Comparison of ENCODE assay signal across 8 cellular contexts in the genomic region with DNA sequence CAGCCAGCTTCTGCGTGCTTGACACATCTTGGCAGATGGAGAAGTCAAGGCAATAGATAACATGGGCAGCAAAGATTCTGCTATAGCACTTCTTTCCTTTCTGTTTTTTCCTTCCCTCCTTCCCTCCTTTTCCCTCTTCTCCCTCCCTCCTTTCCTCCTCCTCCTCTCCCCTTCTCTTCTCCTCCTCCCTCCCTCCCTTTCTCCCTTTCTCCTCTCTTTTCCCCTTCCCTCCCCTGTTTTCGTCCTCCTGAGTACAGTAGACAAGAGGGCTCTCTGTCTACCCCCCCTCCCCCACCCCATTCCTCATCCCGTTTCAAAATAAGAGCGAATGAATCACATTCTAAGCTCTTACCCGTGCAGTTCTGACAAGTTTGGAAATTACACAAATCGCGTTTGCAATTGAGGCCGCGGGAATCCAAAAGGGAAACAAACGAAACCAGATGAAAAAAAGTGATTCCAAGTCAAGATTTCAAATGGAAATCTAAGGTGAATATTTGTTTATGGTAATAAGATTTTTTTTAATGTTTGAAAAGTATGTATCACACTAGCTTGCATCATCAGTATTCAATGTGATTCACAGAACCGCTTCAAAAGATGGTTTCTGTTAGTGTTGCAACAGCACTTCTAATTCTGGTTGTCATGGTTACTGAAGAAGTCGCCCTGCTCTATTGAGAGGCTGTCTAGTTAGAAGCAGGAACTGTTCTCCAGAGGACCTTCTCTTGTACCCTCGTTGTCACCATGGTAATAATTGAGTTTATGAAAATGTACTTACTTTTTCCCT. TPM values are rescaled to one million over a fixed set of nuclear protein-coding genes. Genes with fewer than 3 reads are reported as not detected.
DNase-seq lines count a peak whose midpoint lies in the region; ATAC-seq and TF ChIP-seq lines count a peak whose summit lies in the region.

No MANE protein-coding gene starts in this region.

- H3K27ac Mint-ChIP-seq in CD4-positive, alpha-beta T cell, result peak overlapping the region; percentile 56
- no peak overlapping the region for H3K27ac Mint-ChIP-seq in T-cell

- TF ChIP-seq CTCF in CD4-positive, alpha-beta T cell (IDR thresholded peaks at IDR 0.05), result no peak

- ATAC-seq in CD4-positive, alpha-beta T cell (ENCODE audit: poor library complexity), result peak; percentile 85
- peak; percentile 49 for ATAC-seq in GM19467 (IDR thresholded peaks at IDR 0.05; ENCODE audit: unreplicated experiment)
- ATAC-seq in T-cell (replicated peaks in 1 of 4), result peak; percentile 50 to 84 (median 54)

- H3K27me3 Mint-ChIP-seq in CD4-positive, alpha-beta T cell, result peaks cover 37% of the 10 kb centered on the region
- H3K27me3 Mint-ChIP-seq in T-cell, result peaks cover 15 to 21% of the 10 kb centered on the region in 2 donors

- H3K4me3 Mint-ChIP-seq in CD4-positive, alpha-beta T cell, result peak overlapping the region; percentile 85
- peak overlapping the region; percentile 79 to 87 (median 81) for H3K4me3 Mint-ChIP-seq in T-cell

- no peaks in the 10 kb centered on the region for H3K9me3 ChIP-seq in CD4-positive, alpha-beta T cell (ENCODE audit: control insufficient read depth, low read length)

- intact Hi-C loops in CD4-positive, alpha-beta T cell (cut with DNase I, micrococcal nuclease), result no loop called here

- peaks cover 32% of the 10 kb centered on the region for H3K4me1 Mint-ChIP-seq in CD4-positive, alpha-beta T cell (ENCODE audit: low read depth)
- peaks cover 17 to 28% (median 27%) of the 10 kb centered on the region in 3 donors for H3K4me1 Mint-ChIP-seq in T-cell

- H3K36me3 Mint-ChIP-seq in CD4-positive, alpha-beta T cell (ENCODE audit: low read depth), result peaks cover 6% of the 10 kb centered on the region
- H3K36me3 Mint-ChIP-seq in T-cell, result peaks cover under 1% of the 10 kb centered on the region

- peak in 2 of 10 experiments; percentile 2 to 20 for DNase-seq in CD4-positive, alpha-beta T cell
- peak; percentile 61 for DNase-seq in HuH-7.5 (ENCODE audit: low spot score)
- DNase-seq in T-cell, result peak in 7 of 34 experiments; percentile 4 to 20 (median 17)
- DNase-seq in stimulated activated CD4-positive, alpha-beta T cell treated with anti-CD3 and anti-CD28 coated beads, Interleukin-2, amount 100 ng/mL, for 4 hours (ENCODE audit: low read depth), result peak; percentile 10
- DNase-seq in GF-D8 (lab: John Stamatoyannopoulos, UW), result no peak

- CTCF ChIA-PET in CD4-positive, alpha-beta T cell (lab: Charles Lee), result interaction anchor here (1.4 kb wide), 1 partner anchor 10 kb away, joined by 4 read pairs; no protein-coding TSS in a partner anchor
- CTCF ChIA-PET in T-cell (lab: Charles Lee), result interaction anchor here (0.6 to 0.8 kb wide), 3 partner anchors 72 to 243 kb away, joined by 3 to 9 read pairs (median 3); no protein-coding TSS in a partner anchor

- no peak overlapping the region for H3K27ac ChIP-seq in CD4-positive, alpha-beta T cell (ENCODE audit: low read depth, low read length)
- H3K27ac ChIP-seq in cingulate gyrus (ENCODE audit: low read depth, low read length) (peak overlapping the region; percentile 87), layer of hippocampus (ENCODE audit: low read depth, low read length) (peak overlapping the region; percentile 87)

- peaks cover 5% of the 10 kb centered on the region for H3K27me3 ChIP-seq in CD4-positive, alpha-beta T cell (ENCODE audit: control insufficient read depth, insufficient read depth, low read length)
- no peaks in the 10 kb centered on the region for H3K27me3 ChIP-seq in layer of hippocampus (ENCODE audit: control insufficient read depth, insufficient read depth, low read length)

- no peaks in the 10 kb centered on the region for H3K9me3 Mint-ChIP-seq in CD4-positive, alpha-beta T cell
- no peaks in the 10 kb centered on the region for H3K9me3 Mint-ChIP-seq in T-cell

- POLR2A ChIA-PET in CD4-positive, alpha-beta T cell (lab: Charles Lee), result interaction anchor here (0.8 to 1.2 kb wide), 2 partner anchors 72 to 120 kb away, joined by 3 to 4 read pairs; partner anchors contain the start of gene HMGCS1
- POLR2A ChIA-PET in T-cell (lab: Charles Lee), result interaction anchor here (0.6 to 1.0 kb wide), 7 partner anchors 7 to 245 kb away, joined by 3 to 12 read pairs (median 5); partner anchors contain the start of genes HMGCS1 (in 1 of the 2) and ZNF131 (in 1 of the 2)

RNA-seq across cellular contexts. Expression of gene NIM1K, which starts 1.3 kb away (rescaled TPM):
- total RNA-seq in CD4-positive, alpha-beta T cell, result under 1 TPM; 0.08 to 0.44 TPM
- under 1 TPM in 4 of 5 donors, not detected in 1; 0.41 to 0.89 (median 0.73) TPM for total RNA-seq in T-cell
